ENCODE assay signal across 27 cellular contexts in genomic region chr1:207747627-207748492, GRCh38. TPM values are rescaled to one million over a fixed set of nuclear protein-coding genes. Genes with fewer than 3 reads are reported as not detected.
DNase-seq lines count a peak whose midpoint lies in the region; ATAC-seq, FAIRE-seq and TF ChIP-seq lines count a peak whose summit lies in the region.
"Had no signal": no experiment of that assay in that cellular context is flagged by ENCODE, and none has a peak within 500 bp of the region (broad histone marks: within the 10 kb centered on the region; RNA-seq: fewer than 3 reads in every experiment).

No MANE protein-coding gene starts in this region.

- FAIRE-seq in A549 (lab: Jason Lieb, UNC): no peak
- FAIRE-seq: GM18507, small intestine had no signal

- H3K27me3 Mint-ChIP-seq in activated naive CD8-positive, alpha-beta T cell treated with anti-CD3 and anti-CD28 coated beads for 36 hours: no peaks in the 10 kb centered on the region
- H3K27me3 Mint-ChIP-seq: activated T-cell treated with anti-CD3 and anti-CD28 coated beads, Interleukin-2, amount 50 U/mL, for 24 hours; central memory CD8-positive, alpha-beta T cell had no signal

- 84% methylated on average over 15 of the region's 15 CpGs for WGBS in A549 (ENCODE audit: missing lambda C conversion rate)
- WGBS in hepatocyte (ENCODE audit: low lambda C conversion rate, missing lambda C conversion rate): 89% methylated on average over 15 of the region's 15 CpGs
- 89 to 93% (median 93%) methylated on average over 15 of the region's 15 CpGs for WGBS in ovary, 3 donors

- TF ChIP-seq EP300 in A549 (IDR thresholded peaks at IDR 0.05): no peak
- no peak for TF ChIP-seq EP300 in ovary (IDR thresholded peaks at IDR 0.05)

- H3K4me1 Mint-ChIP-seq in activated naive CD8-positive, alpha-beta T cell treated with anti-CD3 and anti-CD28 coated beads for 36 hours: peaks cover 31% of the 10 kb centered on the region

- no peak for TF ChIP-seq RAD21 in A549 (conservative IDR thresholded peaks at IDR 0.05 in 1 of 2, IDR thresholded peaks at IDR 0.05 in 1 of 2)
- TF ChIP-seq RAD21 in HCT116 (IDR thresholded peaks at IDR 0.05; ENCODE audit: low read depth): no peak

- BruUV-seq in HCT116 (replicated peaks; lab: Mats Ljungman, UMichigan): no TSS peak

- no peaks in the 10 kb centered on the region for H4K20me1 ChIP-seq in HCT116 (ENCODE audit: insufficient read depth)
- H4K20me1 ChIP-seq in hepatocyte (ENCODE audit: insufficient read depth, poor library complexity, severe bottlenecking): peaks cover 3% of the 10 kb centered on the region

- H3K27me3 ChIP-seq in HCT116 (ENCODE audit: insufficient read depth, low read length) (no peaks in the 10 kb centered on the region), hepatocyte (no peaks in the 10 kb centered on the region), ovary (no peaks in the 10 kb centered on the region)
- H3K27me3 ChIP-seq: gastroesophageal sphincter had no signal

- POLR2A ChIA-PET in A549 (lab: Yijun Ruan, JAX) (no interaction called here), HCT116 (lab: Charles Lee) (interaction anchor here (0.6 kb wide), 1 partner anchor 371 kb away, joined by 3 read pairs; no protein-coding TSS in a partner anchor)

- H3K9me2 ChIP-seq in HCT116 (ENCODE audit: insufficient read depth) (no peaks in the 10 kb centered on the region), hepatocyte (replicated peaks; ENCODE audit: insufficient read depth) (no peaks in the 10 kb centered on the region)

- DNase-seq in A549 (ENCODE audit: low read depth in 1 of 2, low spot score in 1 of 2) (no peak), HCT116 (ENCODE audit: low read depth, low spot score) (no peak), NCI-H526 (lab: John Stamatoyannopoulos, UW) (peak; percentile 86 to 93), hepatocyte (ENCODE audit: low spot score) (no peak), ovary (no peak), Ammon's horn (ENCODE audit: low spot score) (no peak)
- DNase-seq in activated naive CD8-positive, alpha-beta T cell treated with anti-CD3 and anti-CD28 coated beads for 36 hours: no peak
- DNase-seq: activated CD4-positive, CD25-positive, alpha-beta regulatory T cell; activated CD8-positive, alpha-beta T cell treated with anti-CD3 and anti-CD28 coated beads, Interleukin-2, amount 10 ng/mL, durations not matched to agents 7 days and 5 days; activated naive CD4-positive, alpha-beta T cell treated with Interleukin-2 at 50 U/mL for 16 hours; activated T-cell treated with anti-CD3 and anti-CD28 coated beads, Interleukin-2, amount 50 U/mL, for 24 hours; aorta; CD4-positive, CD25-positive, alpha-beta regulatory T cell; effector CD4-positive, alpha-beta T cell; IMR-90; left ventricle myocardium inferior; MV-4-11; NCI-H82; substantia nigra had no signal

- H3K79me2 ChIP-seq in HCT116 (ENCODE audit: insufficient read depth, low read length) (peaks cover 10% of the 10 kb centered on the region), hepatocyte (peaks cover 16% of the 10 kb centered on the region)

- H2AFZ ChIP-seq in HCT116 (ENCODE audit: low read depth, low read length, poor library complexity, severe bottlenecking) (no peak overlapping the region), hepatocyte (no peak overlapping the region)

- H3K4me3 Mint-ChIP-seq in activated naive CD8-positive, alpha-beta T cell treated with anti-CD3 and anti-CD28 coated beads for 36 hours: no peak overlapping the region
- H3K4me3 Mint-ChIP-seq: activated CD8-positive, alpha-beta T cell treated with anti-CD3 and anti-CD28 coated beads, Interleukin-2, amount 10 ng/mL, durations not matched to agents 7 days and 5 days; activated T-cell treated with anti-CD3 and anti-CD28 coated beads, Interleukin-2, amount 50 U/mL, for 24 hours; central memory CD8-positive, alpha-beta T cell had no signal

- ATAC-seq in A549 (no peak), HCT116 (no peak), HG03159 (IDR thresholded peaks at IDR 0.05; ENCODE audit: unreplicated experiment) (no peak)
- ATAC-seq: activated CD8-positive, alpha-beta T cell treated with anti-CD3 and anti-CD28 coated beads, Interleukin-2, amount 10 ng/mL, durations not matched to agents 7 days and 5 days; esophagus mucosa; gastroesophageal sphincter had no signal

- TF ChIP-seq CTCF in A549 (IDR thresholded peaks at IDR 0.05) (no peak), HCT116 (IDR thresholded peaks at IDR 0.05 in 2 of 3, conservative IDR thresholded peaks at IDR 0.05 in 1 of 3; ENCODE audit: borderline replicate concordance in 1 of 3, insufficient read depth in 1 of 3, low read depth in 2 of 3, low read length in 2 of 3) (no peak), hepatocyte (IDR thresholded peaks at IDR 0.05; ENCODE audit: poor library complexity) (no peak), ovary (IDR thresholded peaks at IDR 0.05) (no peak)

- H3K9me3 Mint-ChIP-seq in activated naive CD8-positive, alpha-beta T cell treated with anti-CD3 and anti-CD28 coated beads for 36 hours: no peaks in the 10 kb centered on the region
- H3K9me3 Mint-ChIP-seq: activated T-cell treated with anti-CD3 and anti-CD28 coated beads, Interleukin-2, amount 50 U/mL, for 24 hours; central memory CD8-positive, alpha-beta T cell had no signal

- TF ChIP-seq POLR2A in A549 (IDR thresholded peaks at IDR 0.05; ENCODE audit: low read length): 0 out of 2 replicates have a peak, but pooled peaks have one; percentile 5
- TF ChIP-seq POLR2A in HCT116 (IDR thresholded peaks at IDR 0.05; ENCODE audit: borderline replicate concordance, extremely low read depth, insufficient read depth, insufficient read length): no peak
- TF ChIP-seq POLR2A in ovary (IDR thresholded peaks at IDR 0.05): no peak

- peaks cover 7% of the 10 kb centered on the region for H3K36me3 Mint-ChIP-seq in activated naive CD8-positive, alpha-beta T cell treated with anti-CD3 and anti-CD28 coated beads for 36 hours

- intact Hi-C loops in HCT116 (cut with micrococcal nuclease): no loop called here
- intact Hi-C loops in ovary (cut with DNase I): no loop called here

- H3K4me3 ChIP-seq in A549 (no peak overlapping the region), HCT116 (replicated peaks in 1 of 2; ENCODE audit: low read depth in 1 of 2, low read length in 2 of 2) (no peak overlapping the region), hepatocyte (no peak overlapping the region), ovary (no peak overlapping the region)
- H3K4me3 ChIP-seq: gastroesophageal sphincter, left ventricle myocardium inferior, mucosa of descending colon had no signal

- H3K27ac Mint-ChIP-seq in activated naive CD8-positive, alpha-beta T cell treated with anti-CD3 and anti-CD28 coated beads for 36 hours: no peak overlapping the region
- H3K27ac Mint-ChIP-seq: activated T-cell treated with anti-CD3 and anti-CD28 coated beads, Interleukin-2, amount 50 U/mL, for 24 hours had no signal

- H3K4me1 ChIP-seq in A549: peaks cover 40% of the 10 kb centered on the region
- peaks cover 26 to 38% of the 10 kb centered on the region in 2 experiments for H3K4me1 ChIP-seq in HCT116 (ENCODE audit: control insufficient read depth in 1 of 2, insufficient read depth in 2 of 2, low read length in 2 of 2)
- peaks cover 20% of the 10 kb centered on the region for H3K4me1 ChIP-seq in hepatocyte (ENCODE audit: insufficient read depth)
- H3K4me1 ChIP-seq in ovary (ENCODE audit: insufficient read depth): peaks cover 3% of the 10 kb centered on the region

- H3K36me3 ChIP-seq in HCT116 (ENCODE audit: control insufficient read depth in 1 of 2, insufficient read depth in 2 of 2, low read length in 2 of 2): no peaks in the 10 kb centered on the region
- H3K36me3 ChIP-seq in hepatocyte (replicated peaks; ENCODE audit: insufficient read depth, low read depth): no peaks in the 10 kb centered on the region
- H3K36me3 ChIP-seq in ovary: no peaks in the 10 kb centered on the region
- H3K36me3 ChIP-seq: gastroesophageal sphincter, left ventricle myocardium inferior had no signal

- H3K4me2 ChIP-seq in A549 (no peak overlapping the region), HCT116 (ENCODE audit: low read length) (peak overlapping the region; percentile 33; the same call in 1 of the 2 replicates), hepatocyte (no peak overlapping the region)

- RAD21 ChIA-PET in HCT116 (lab: Charles Lee; ENCODE audit: low non-redundant PET in 1 of 2, low total read pairs in 2 of 2, uncharacterized antibody in 2 of 2, unreplicated experiment in 2 of 2): no interaction called here

- H3K9ac ChIP-seq in HCT116 (ENCODE audit: low read length): no peak overlapping the region

- H3K27ac ChIP-seq in A549 (peak overlapping the region in 1 of 2 experiments; percentile 36; a peak in 2 of 6 replicates), HCT116 (ENCODE audit: low read depth, low read length) (peak overlapping the region; percentile 2; the same call in 1 of the 2 replicates), hepatocyte (peak overlapping the region; percentile 44), ovary (no peak overlapping the region)
- H3K27ac ChIP-seq: gastroesophageal sphincter, HL-60, left ventricle myocardium inferior had no signal

- H3K9me3 ChIP-seq in A549 (no peaks in the 10 kb centered on the region), HCT116 (ENCODE audit: control insufficient read depth in 1 of 2, insufficient read depth in 1 of 2, low read depth in 1 of 2, low read length in 2 of 2) (no peaks in the 10 kb centered on the region), hepatocyte (ENCODE audit: low read depth) (no peaks in the 10 kb centered on the region), ovary (no peaks in the 10 kb centered on the region)
- H3K9me3 ChIP-seq: gastroesophageal sphincter, left ventricle myocardium inferior, mucosa of descending colon had no signal

- CTCF ChIA-PET in A549 (lab: Yijun Ruan, JAX): no interaction called here
- CTCF ChIA-PET in HCT116 (lab: Charles Lee): no interaction called here

TF ChIP-seq in A549, 52 proteins besides CTCF, POLR2A, EP300 and RAD21 (continues in another document):
- TF ChIP-seq RCOR1 (IDR thresholded peaks at IDR 0.05; ENCODE audit: low read depth, low read length) (no peak), SMC3 (IDR thresholded peaks at IDR 0.05) (no peak)

TF ChIP-seq in HCT116, 20 proteins besides CTCF, POLR2A, EP300 and RAD21 (continues in another document):
- no peak for TF ChIP-seq CBX3 (IDR thresholded peaks at IDR 0.05; ENCODE audit: low read depth)

RNA-seq across cellular contexts. Expression of gene CD46, which starts 4.0 kb away (rescaled TPM):
- polyA plus RNA-seq in A549 (2011; rRNA removed) (216 and 239 TPM in 2 replicates), A549 (2017; fragmentation: RNase III; extraction: RNeasy Plus Mini Kit Qiagen cat#74134 plus additional on column Dnase treatment) (123 to 146 TPM (median 142 TPM) in 3 replicates), hepatocyte (176 and 192 TPM in 2 replicates), ovary (100 to 1,000 TPM in 1 of 2 donors, 10 to 100 TPM in 1; 78.8 to 142 TPM)
- 32.5 and 34.4 TPM in 2 replicates for polyA plus RNA-seq in A549 (2012; cell fraction: cytosol; rRNA removed)
- polyA plus RNA-seq in A549 (2012; cell fraction: nucleus; rRNA removed): 50.0 and 81.6 TPM in 2 replicates
- polyA minus RNA-seq in A549 (2011; rRNA and poly(A)+ RNA removed): 41.1 and 41.2 TPM in 2 replicates
- total RNA-seq in HCT116 (2021; ENCODE audit: unreplicated experiment) (100 TPM), hepatocyte (228 and 235 TPM in 2 replicates), ovary (100 to 1,000 TPM in 6 of 7 donors, 10 to 100 TPM in 1; 95.0 to 165 (median 121) TPM)
- polyA plus RNA-seq in HCT116 (2012): 50.5 and 62.2 TPM in 2 replicates
- total RNA-seq in activated naive CD8-positive, alpha-beta T cell treated with anti-CD3 and anti-CD28 coated beads for 36 hours: 10 to 100 TPM; 75.0 to 80.2 TPM

Comparison
In these comparisons a context has a peak if more than half of its experiments do, and no peak if none do; other contexts are left out.
1. DNase-seq: peak in NCI-H526 (2 of 2); none in A549 (0 of 2), HCT116 (single experiment), hepatocyte (single experiment), ovary (0 of 5), Ammon's horn (single experiment) and activated naive CD8-positive, alpha-beta T cell treated with anti-CD3 and anti-CD28 coated beads for 36 hours (single experiment).
2. H3K27ac ChIP-seq: peak in HCT116 (single experiment) and hepatocyte (single experiment); none in ovary (0 of 2).
3. Of the 6 proteins assayed by ChIP-seq in both A549 and HCT116: peak only in A549: POLR2A; only in HCT116: none; in both: none; in neither: 5.